In genomic region chr9:112680731-112681402, GRCh38 we compare ENCODE assay signal across 22 cellular contexts.
"Had no signal": no experiment of that assay in that cellular context is flagged by ENCODE, and none has a peak within 500 bp of the region (broad histone marks: within the 10 kb centered on the region; RNA-seq: fewer than 3 reads in every experiment).

No MANE protein-coding gene starts in this region.

- H3K4me3 Mint-ChIP-seq: activated CD4-positive, alpha-beta memory T cell treated with anti-CD3 and anti-CD28 coated beads for 36 hours; activated CD4-positive, alpha-beta T cell treated with anti-CD3 and anti-CD28 coated beads for 36 hours; activated CD8-positive, alpha-beta memory T cell treated with anti-CD3 and anti-CD28 coated beads, Interleukin-2, amount 10 ng/mL, durations not matched to agents 7 days and 5 days; activated naive CD8-positive, alpha-beta T cell treated with anti-CD3 and anti-CD28 coated beads for 36 hours; activated T-helper 17 cell treated with anti-CD3 and anti-CD28 coated beads, Interleukin-2, amount 50 U/mL, for 72 hours; memory B cell; naive B cell; T-helper 2 cell treated with Interferon-gamma antibody and Interleukin-4, amounts not matched to agents 5 μg/mL and 100 μg/mL, for 36 hours had no signal

- H3K27me3 Mint-ChIP-seq: activated CD8-positive, alpha-beta memory T cell treated with anti-CD3 and anti-CD28 coated beads, Interleukin-2, amount 10 ng/mL, durations not matched to agents 7 days and 5 days; activated naive CD8-positive, alpha-beta T cell treated with anti-CD3 and anti-CD28 coated beads for 36 hours had no signal

- H3K27ac ChIP-seq: neutrophil, spleen, tibial artery had no signal

- H3K4me1 ChIP-seq: spleen, tibial artery had no signal

- ATAC-seq: activated CD4-positive, alpha-beta T cell treated with anti-CD3 and anti-CD28 coated beads for 36 hours; activated CD8-positive, alpha-beta memory T cell treated with anti-CD3 and anti-CD28 coated beads, Interleukin-2, amount 10 ng/mL, durations not matched to agents 7 days and 5 days; activated T-helper 17 cell treated with anti-CD3 and anti-CD28 coated beads, Interleukin-2, amount 50 U/mL, for 72 hours; mucosa of descending colon; stimulated activated naive CD8-positive, alpha-beta T cell treated with anti-CD3 and anti-CD28 coated beads, Interleukin-15, Interleukin-2, amounts not matched to agents 100 U/mL and 50 U/mL, for 24 hours had no signal

- H3K9me3 ChIP-seq: neutrophil had no signal

- H3K27ac Mint-ChIP-seq: activated CD4-positive, alpha-beta memory T cell treated with anti-CD3 and anti-CD28 coated beads for 36 hours; activated CD4-positive, alpha-beta T cell treated with anti-CD3 and anti-CD28 coated beads for 36 hours; activated CD8-positive, alpha-beta memory T cell treated with anti-CD3 and anti-CD28 coated beads, Interleukin-2, amount 10 ng/mL, durations not matched to agents 7 days and 5 days; activated naive CD8-positive, alpha-beta T cell treated with anti-CD3 and anti-CD28 coated beads for 36 hours; activated T-helper 17 cell treated with anti-CD3 and anti-CD28 coated beads, Interleukin-2, amount 50 U/mL, for 72 hours; memory B cell; T-helper 2 cell treated with Interferon-gamma antibody and Interleukin-4, amounts not matched to agents 5 μg/mL and 100 μg/mL, for 36 hours had no signal

- H3K4me3 ChIP-seq: mucosa of descending colon, spleen, tibial artery had no signal

- H3K27me3 ChIP-seq: neutrophil, spleen, tibial artery had no signal

- DNase-seq: activated CD4-positive, alpha-beta memory T cell treated with anti-CD3 and anti-CD28 coated beads for 36 hours; activated CD4-positive, alpha-beta T cell treated with anti-CD3 and anti-CD28 coated beads for 36 hours; activated CD8-positive, alpha-beta memory T cell treated with anti-CD3 and anti-CD28 coated beads, Interleukin-2, amount 10 ng/mL, durations not matched to agents 7 days and 5 days; activated naive CD4-positive, alpha-beta T cell; activated naive CD8-positive, alpha-beta T cell treated with anti-CD3 and anti-CD28 coated beads for 36 hours; activated T-cell treated with anti-CD3 and anti-CD28 coated beads, Interleukin-2, amount 50 U/mL, for 1 hour; amygdala; dermis blood vessel endothelial cell; effector memory CD4-positive, alpha-beta T cell; mucosa of descending colon; naive B cell; spleen; stimulated activated naive CD8-positive, alpha-beta T cell treated with anti-CD3 and anti-CD28 coated beads, Interleukin-15, Interleukin-2, amounts not matched to agents 100 U/mL and 50 U/mL, for 24 hours; substantia nigra; tibial artery had no signal

- FAIRE-seq: keratinocyte, TTC549, urothelium cell line had no signal

- H3K4me1 Mint-ChIP-seq: activated T-helper 17 cell treated with anti-CD3 and anti-CD28 coated beads, Interleukin-2, amount 50 U/mL, for 72 hours had no signal
